Comparison of ENCODE assay signal across 30 cellular contexts in genomic region chr16:68049448-68049847, GRCh38. TPM values are rescaled to one million over a fixed set of nuclear protein-coding genes. Genes with fewer than 3 reads are reported as not detected.
"Had no signal": no experiment of that assay in that cellular context is flagged by ENCODE, and none has a peak within 500 bp of the region (broad histone marks: within the 10 kb centered on the region; RNA-seq: fewer than 3 reads in every experiment).

No MANE protein-coding gene starts in this region.

- DNase-seq: activated CD8-positive, alpha-beta memory T cell treated with anti-CD3 and anti-CD28 coated beads, Interleukin-2, amount 50 U/mL, for 4 hours; activated gamma-delta T cell treated with Interleukin-2 at 50 U/mL for 16 hours; activated naive CD4-positive, alpha-beta T cell treated with anti-CD3 and anti-CD28 coated beads, Interleukin-2, amount 50 U/mL, for 16 hours; activated T-cell treated with anti-CD3 and anti-CD28 coated beads, Interleukin-2, amount 50 U/mL, for 1 hour; amniotic stem cell; central memory CD4-positive, alpha-beta T cell; foreskin fibroblast; head of caudate nucleus; hippocampal formation; immature natural killer cell; kidney; left colon; natural killer cell; posterior cingulate gyrus; right cardiac atrium; stimulated activated CD4-positive, alpha-beta T cell treated with anti-CD3 and anti-CD28 coated beads, Interleukin-2, amount 100 ng/mL, for 48 hours; stimulated activated naive CD8-positive, alpha-beta T cell treated with anti-CD3 and anti-CD28 coated beads, Interleukin-15, amount 100 ng/mL, for 72 hours; substantia nigra; T-helper 2 cell; thyroid gland; upper lobe of left lung had no signal

- H3K4me3 ChIP-seq: breast epithelium, neural progenitor cell, thyroid gland, upper lobe of left lung had no signal

- H3K4me1 ChIP-seq: breast epithelium, neural progenitor cell, thyroid gland had no signal

- H3K27me3 ChIP-seq: breast epithelium, neural progenitor cell, thyroid gland, upper lobe of left lung had no signal

- H3K36me3 ChIP-seq: breast epithelium, neural progenitor cell had no signal

- H2AFZ ChIP-seq: neural progenitor cell had no signal

- H3K9me3 ChIP-seq: breast epithelium, thyroid gland, upper lobe of left lung had no signal

- H3K27ac ChIP-seq: breast epithelium, neural progenitor cell, thyroid gland, upper lobe of left lung had no signal

- H3K4me2 ChIP-seq: neural progenitor cell had no signal

RNA-seq across cellular contexts. Expression of gene DPEP2NB, which starts 33.7 kb away (rescaled TPM):
- total RNA-seq: activated CD8-positive, alpha-beta memory T cell treated with anti-CD3 and anti-CD28 coated beads for 36 hours; activated T-helper 1 cell treated with anti-CD3 and anti-CD28 coated beads, Interleukin-12 subunit alpha, Interleukin-12 subunit beta, Interleukin-2, Interleukin-4 antibody, amounts not matched to agents 30 ng/mL and 10 ng/mL and 1 ng/mL, durations not matched to agents 14 hours and 24 hours and 36 hours; breast epithelium; endothelial cell of umbilical vein; kidney; left colon; lower leg skin; natural killer cell; omental fat pad; right cardiac atrium; skeletal muscle tissue; thyroid gland; upper lobe of left lung; WTC11 had no signal
- polyA plus RNA-seq: endothelial cell of umbilical vein, immature natural killer cell, right cardiac atrium had no signal
